In genomic region chr5:131693894-131694293, GRCh38 we compare ENCODE assay signal across 30 cellular contexts.
"Had no signal": no experiment of that assay in that cellular context is flagged by ENCODE, and none has a peak within 500 bp of the region (broad histone marks: within the 10 kb centered on the region; RNA-seq: fewer than 3 reads in every experiment).

No MANE protein-coding gene starts in this region.

- H3K4me3 ChIP-seq: ovary, psoas muscle, skin epidermis, smooth muscle cell, spleen, suprapubic skin, testis, tibial artery, transverse colon, upper lobe of right lung, uterus had no signal

- H3K27ac ChIP-seq: neutrophil, ovary, parathyroid adenoma, psoas muscle, skin epidermis, spleen, suprapubic skin, testis, tibial artery, transverse colon, upper lobe of right lung, uterus had no signal

- H3K9ac ChIP-seq: parathyroid adenoma had no signal

- DNase-seq: naive thymus-derived CD8-positive, alpha-beta T cell; nephron progenitor cell; occipital lobe; ovary; posterior cingulate gyrus; psoas muscle; right cardiac atrium; spleen; stimulated activated CD4-positive, alpha-beta T cell treated with anti-CD3 and anti-CD28 coated beads, Interleukin-12 subunit alpha, Interleukin-12 subunit beta, amount 100 ng/mL, for 4 hours; stimulated activated CD4-positive, alpha-beta T cell treated with anti-CD3 and anti-CD28 coated beads, Interleukin-1b, Interleukin-23, amount 100 ng/mL, for 48 hours; stimulated activated CD4-positive, alpha-beta T cell treated with anti-CD3 and anti-CD28 coated beads, Interleukin-4, amount 100 ng/mL, for 1 hour; stimulated activated CD4-positive, alpha-beta T cell treated with anti-CD3 and anti-CD28 coated beads, Interleukin-4, amount 100 ng/mL, for 4 hours; stimulated activated CD8-positive, alpha-beta memory T cell treated with anti-CD3 and anti-CD28 coated beads, Interleukin-4, amount 100 ng/mL, for 48 hours; stimulated activated naive CD4-positive, alpha-beta T cell; stimulated activated naive CD8-positive, alpha-beta T cell treated with anti-CD3 and anti-CD28 coated beads, Interleukin-15, amount 100 ng/mL, for 72 hours; stimulated activated naive CD8-positive, alpha-beta T cell treated with anti-CD3 and anti-CD28 coated beads, Interleukin-15, Interleukin-2, amounts not matched to agents 100 U/mL and 50 U/mL, for 24 hours; substantia nigra; testis; tibial artery; transverse colon; upper lobe of right lung; uterus had no signal

- H3K4me1 ChIP-seq: parathyroid adenoma, psoas muscle, spleen, suprapubic skin, testis, tibial artery, transverse colon, upper lobe of right lung, uterus had no signal

- H3K27me3 ChIP-seq: neutrophil, ovary, spleen, suprapubic skin, testis, tibial artery, transverse colon, upper lobe of right lung, uterus had no signal

- H3K79me2 ChIP-seq: parathyroid adenoma had no signal

- H3K36me3 ChIP-seq: ovary, uterus had no signal

- H3K4me2 ChIP-seq: smooth muscle cell had no signal

- ATAC-seq: naive thymus-derived CD8-positive, alpha-beta T cell; natural killer cell treated with Interleukin-12 subunit alpha and Interleukin-12 subunit beta and Interleukin-15 and Interleukin-18, amount 100 ng/mL, for 72 hours; psoas muscle; right cardiac atrium; sciatic nerve; stimulated activated memory B cell treated with anti-CD40 and anti-IgM and Interleukin-4, amounts not matched to agents 10 μg/mL and 1 μg/mL and 100 μg/mL, for 72 hours; stimulated activated naive CD8-positive, alpha-beta T cell treated with anti-CD3 and anti-CD28 coated beads, Interleukin-15, amount 100 ng/mL, for 72 hours; stimulated activated naive CD8-positive, alpha-beta T cell treated with anti-CD3 and anti-CD28 coated beads, Interleukin-15, Interleukin-2, amounts not matched to agents 100 U/mL and 50 U/mL, for 24 hours; upper lobe of right lung had no signal

- H3K9me3 ChIP-seq: neutrophil, ovary, psoas muscle, suprapubic skin, testis, tibial artery, transverse colon, upper lobe of right lung, uterus had no signal

- H2AFZ ChIP-seq: parathyroid adenoma had no signal
